8 cellular contexts compared by ENCODE assay signal in the genomic region with DNA sequence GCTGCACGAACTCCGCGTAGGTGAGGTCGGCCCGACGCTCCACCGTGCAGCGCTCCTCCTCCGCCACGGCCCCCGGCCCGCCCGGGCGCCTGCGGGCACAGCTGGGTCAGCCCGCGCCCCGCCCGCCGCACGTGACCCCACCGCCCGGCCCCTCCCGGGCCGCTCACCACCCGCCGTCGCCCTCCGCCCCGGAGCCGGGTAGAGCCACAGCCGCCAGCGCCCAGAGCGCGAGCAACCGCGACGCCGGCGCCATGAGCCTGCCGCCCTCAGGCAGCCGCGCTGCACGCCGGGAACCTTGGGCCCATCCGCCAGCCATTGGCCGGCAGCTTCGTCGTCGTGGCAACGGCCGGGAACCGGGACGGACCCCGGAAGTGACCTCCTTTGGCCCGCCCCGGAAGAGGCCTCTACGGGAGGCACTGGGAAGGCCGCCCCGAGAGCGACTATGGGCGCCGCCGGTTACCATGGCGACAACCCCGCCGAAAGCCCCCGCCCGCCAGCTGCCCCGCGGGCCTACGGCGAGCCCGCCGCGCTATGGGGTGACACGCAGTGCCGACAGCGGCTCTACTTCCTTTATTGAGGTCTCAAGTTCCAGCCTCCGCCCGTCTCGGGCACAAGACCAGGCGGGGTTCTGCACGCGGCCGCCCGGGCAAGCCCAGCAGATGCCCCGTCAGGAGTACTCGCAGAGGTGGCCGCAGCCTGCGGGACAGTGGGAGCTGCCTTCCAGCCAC. TPM values are rescaled to one million over a fixed set of nuclear protein-coding genes. Genes with fewer than 3 reads are reported as not detected.
A peak's percentile ranks its signal among the peaks of the same experiment; 100 is the strongest.
DNase-seq lines count a peak whose midpoint lies in the region; ATAC-seq and TF ChIP-seq lines count a peak whose summit lies in the region.

Gene JMJD8, minus strand, starts transcription at position 268 of the 728 bp plus-strand sequence. Its CDS starts 15 bp downstream, at position 253.

- RAD21 ChIA-PET in HCT116 (lab: Charles Lee; ENCODE audit: low non-redundant PET in 1 of 2, low total read pairs in 2 of 2, uncharacterized antibody in 2 of 2, unreplicated experiment in 2 of 2) = no interaction called here

- H3K4me1 ChIP-seq in HCT116 (ENCODE audit: control insufficient read depth in 1 of 2, insufficient read depth in 2 of 2, low read length in 2 of 2) (peaks cover 17 to 58% of the 10 kb centered on the region in 2 experiments), neuronal stem cell (ENCODE audit: control insufficient read depth in 2 of 2, insufficient read depth in 1 of 2, low read depth in 1 of 2, low read length in 2 of 2) (peaks cover 7 to 18% of the 10 kb centered on the region in 2 donors)

- H4K8ac ChIP-seq in neuronal stem cell (ENCODE audit: low read depth, low read length) = peak within 1 kb of the TSS; percentile 92

- H3K36me3 ChIP-seq in HCT116 (ENCODE audit: control insufficient read depth in 1 of 2, insufficient read depth in 2 of 2, low read length in 2 of 2) (peaks cover 0 to 33% of the 10 kb centered on the region in 2 experiments; a peak in 2 of 4 replicates), neuronal stem cell (replicated peaks in 1 of 2; ENCODE audit: control insufficient read depth in 2 of 2, insufficient read depth in 2 of 2, low read length in 2 of 2) (peaks cover 43 to 66% of the 10 kb centered on the region in 2 donors)

- H2BK5ac ChIP-seq in neuronal stem cell (ENCODE audit: low read length) = peak within 1 kb of the TSS; percentile 88

- H2AK5ac ChIP-seq in neuronal stem cell (ENCODE audit: low read depth, low read length) = peak within 1 kb of the TSS; percentile 100

- H3K79me1 ChIP-seq in neuronal stem cell (ENCODE audit: low read depth, low read length) = peaks cover 38% of the 10 kb centered on the region

- CTCF ChIA-PET in HCT116 (lab: Charles Lee) = interaction anchor here (1.2 kb wide), 1 partner anchor 32 kb away, joined by 3 read pairs; no protein-coding TSS in a partner anchor

- no peak for TF ChIP-seq RAD21 in HCT116 (IDR thresholded peaks at IDR 0.05; ENCODE audit: low read depth)

- peak within 1 kb of the TSS; percentile 85 for H4K91ac ChIP-seq in neuronal stem cell (ENCODE audit: low read depth, low read length, poor library complexity)

- no peak within 1 kb of the TSS for H2AFZ ChIP-seq in HCT116 (ENCODE audit: low read depth, low read length, poor library complexity, severe bottlenecking)
- H2AFZ ChIP-seq in neuronal stem cell (ENCODE audit: low read length) = peak within 1 kb of the TSS; percentile 49

- peak within 1 kb of the TSS; percentile 67 for H2BK15ac ChIP-seq in neuronal stem cell (ENCODE audit: low read length)

- DNase-seq in GF-D8 (lab: John Stamatoyannopoulos, UW) = peak; percentile 90
- DNase-seq in HCT116 (ENCODE audit: low read depth, low spot score) = peak; percentile 89
- peak; percentile 96 for DNase-seq in NAMALWA (ENCODE audit: low spot score)
- peak; percentile 95 for DNase-seq in SK-N-DZ (ENCODE audit: low spot score)
- peak; percentile 99 for DNase-seq in activated naive CD4-positive, alpha-beta T cell treated with Interleukin-2 at 50 U/mL for 16 hours
- DNase-seq in foreskin melanocyte = peak; percentile 92
- DNase-seq in neuronal stem cell (ENCODE audit: low spot score) = peak; percentile 88
- peak; percentile 93 for DNase-seq in stromal cell of bone marrow (ENCODE audit: low read depth)

- peak within 1 kb of the TSS; percentile 73 for H2BK12ac ChIP-seq in neuronal stem cell (ENCODE audit: low read length)

- TF ChIP-seq CTCF in HCT116 (IDR thresholded peaks at IDR 0.05 in 2 of 3, conservative IDR thresholded peaks at IDR 0.05 in 1 of 3; ENCODE audit: borderline replicate concordance in 1 of 3, insufficient read depth in 1 of 3, low read depth in 2 of 3, low read length in 2 of 3) = no peak

- H3K4me2 ChIP-seq in HCT116 (ENCODE audit: low read length) (peak within 1 kb of the TSS; percentile 97), neuronal stem cell (ENCODE audit: insufficient read depth, low read length, poor library complexity, severe bottlenecking) (peak within 1 kb of the TSS; percentile 89)

- H3K4me3 ChIP-seq in HCT116 (replicated peaks in 1 of 2; ENCODE audit: low read depth in 1 of 2, low read length in 2 of 2) (peak within 1 kb of the TSS; percentile 71 to 90), neuronal stem cell (ENCODE audit: low read length in 2 of 2) (peak within 1 kb of the TSS; percentile 50 to 94)

- POLR2A ChIA-PET in HCT116 (lab: Charles Lee) = interaction anchor here (0.7 kb wide), 1 partner anchor 11 kb away, joined by 3 read pairs; no protein-coding TSS in a partner anchor

- TF ChIP-seq POLR2A in HCT116 (IDR thresholded peaks at IDR 0.05; ENCODE audit: borderline replicate concordance, extremely low read depth, insufficient read depth, insufficient read length) = peak; percentile 93

- H3K14ac ChIP-seq in neuronal stem cell (ENCODE audit: low read length) = peak within 1 kb of the TSS; percentile 71

- peak; percentile 70 for ATAC-seq in HCT116

- peak within 1 kb of the TSS; percentile 92 for H3K9ac ChIP-seq in HCT116 (ENCODE audit: low read length)
- peak within 1 kb of the TSS; percentile 100 for H3K9ac ChIP-seq in neuronal stem cell (ENCODE audit: low read depth, low read length, poor library complexity)

- no peaks in the 10 kb centered on the region for H4K20me1 ChIP-seq in HCT116 (ENCODE audit: insufficient read depth)

- peak within 1 kb of the TSS; percentile 91 for H3K18ac ChIP-seq in neuronal stem cell (ENCODE audit: low read length)

- no peaks in the 10 kb centered on the region for H3K9me2 ChIP-seq in HCT116 (ENCODE audit: insufficient read depth)

- no peak within 1 kb of the TSS for H2BK120ac ChIP-seq in neuronal stem cell (ENCODE audit: low read depth, low read length)

- H3K23ac ChIP-seq in neuronal stem cell (ENCODE audit: low read depth, low read length, poor library complexity) = peak within 1 kb of the TSS; percentile 99

- H3K4ac ChIP-seq in neuronal stem cell (ENCODE audit: low read length) = peak within 1 kb of the TSS; percentile 98

- WGBS in neuronal stem cell (ENCODE audit: extremely low coverage in 2 of 2, insufficient read length in 2 of 2, insufficient replicate concordance in 1 of 2), 2 donors = no CpG with 5 or more reads among the region's 91 CpGs

- intact Hi-C loops in HCT116 (cut with micrococcal nuclease) = no loop called here

- H3K79me2 ChIP-seq in HCT116 (ENCODE audit: insufficient read depth, low read length) = peaks cover 48% of the 10 kb centered on the region

- H3K9me3 ChIP-seq in HCT116 (ENCODE audit: control insufficient read depth in 1 of 2, insufficient read depth in 1 of 2, low read depth in 1 of 2, low read length in 2 of 2) (no peaks in the 10 kb centered on the region), neuronal stem cell (replicated peaks in 1 of 2; ENCODE audit: control insufficient read depth in 2 of 2, insufficient read depth in 1 of 2, low read depth in 1 of 2, low read length in 2 of 2) (peaks cover 0 to 2% of the 10 kb centered on the region in 2 donors)

- H3K27ac ChIP-seq in HCT116 (ENCODE audit: low read depth, low read length) (peak within 1 kb of the TSS; percentile 98), neuronal stem cell (replicated peaks; ENCODE audit: low read length) (peak within 1 kb of the TSS; percentile 72)

- BruUV-seq in HCT116 (replicated peaks; lab: Mats Ljungman, UMichigan) = no TSS peak

- H3K27me3 ChIP-seq in HCT116 (ENCODE audit: insufficient read depth, low read length) (no peaks in the 10 kb centered on the region), neuronal stem cell (ENCODE audit: control insufficient read depth in 3 of 3, insufficient read depth in 3 of 3, low read depth in 1 of 3, low read length in 3 of 3) (no peaks in the 10 kb centered on the region)

TF ChIP-seq in HCT116, 20 proteins besides CTCF, POLR2A, EP300 and RAD21:
- TF ChIP-seq ZFX (IDR thresholded peaks at IDR 0.05) (peak; percentile 90), YY1 (IDR thresholded peaks at IDR 0.05; ENCODE audit: extremely low read depth, insufficient replicate concordance, low read depth, low read length) (peak; percentile 91), POLR2AphosphoS5 (IDR thresholded peaks at IDR 0.05; ENCODE audit: low read depth, low read length) (peak; percentile 91), SRF (IDR thresholded peaks at IDR 0.05; ENCODE audit: low read depth) (no peak)

RNA-seq across cellular contexts. Expression of gene JMJD8, which starts in this region (rescaled TPM):
- total RNA-seq in HCT116 (2021; ENCODE audit: unreplicated experiment) = 121 TPM
- 96.6 and 97.3 TPM in 2 replicates for polyA plus RNA-seq in HCT116 (2012)
- 55.0 and 69.1 TPM in 2 replicates for polyA plus RNA-seq in SK-N-DZ (2014; cell fraction: cytosol; rRNA removed)
- polyA plus RNA-seq in SK-N-DZ (2014; cell fraction: nucleus; rRNA removed) = 128 and 130 TPM in 2 replicates
- polyA plus RNA-seq in neuronal stem cell (2013, experiment 1 of 2) = 34.8 TPM
- polyA plus RNA-seq in neuronal stem cell (2013, experiment 2 of 2) = 33.9 TPM

Comparison
In these comparisons a context has a peak if more than half of its experiments do, and no peak if none do; other contexts are left out.
1. Peak in every context shown above with its lines: DNase-seq, ATAC-seq, H3K4me3 ChIP-seq and H3K27ac ChIP-seq.